In the genomic region with DNA sequence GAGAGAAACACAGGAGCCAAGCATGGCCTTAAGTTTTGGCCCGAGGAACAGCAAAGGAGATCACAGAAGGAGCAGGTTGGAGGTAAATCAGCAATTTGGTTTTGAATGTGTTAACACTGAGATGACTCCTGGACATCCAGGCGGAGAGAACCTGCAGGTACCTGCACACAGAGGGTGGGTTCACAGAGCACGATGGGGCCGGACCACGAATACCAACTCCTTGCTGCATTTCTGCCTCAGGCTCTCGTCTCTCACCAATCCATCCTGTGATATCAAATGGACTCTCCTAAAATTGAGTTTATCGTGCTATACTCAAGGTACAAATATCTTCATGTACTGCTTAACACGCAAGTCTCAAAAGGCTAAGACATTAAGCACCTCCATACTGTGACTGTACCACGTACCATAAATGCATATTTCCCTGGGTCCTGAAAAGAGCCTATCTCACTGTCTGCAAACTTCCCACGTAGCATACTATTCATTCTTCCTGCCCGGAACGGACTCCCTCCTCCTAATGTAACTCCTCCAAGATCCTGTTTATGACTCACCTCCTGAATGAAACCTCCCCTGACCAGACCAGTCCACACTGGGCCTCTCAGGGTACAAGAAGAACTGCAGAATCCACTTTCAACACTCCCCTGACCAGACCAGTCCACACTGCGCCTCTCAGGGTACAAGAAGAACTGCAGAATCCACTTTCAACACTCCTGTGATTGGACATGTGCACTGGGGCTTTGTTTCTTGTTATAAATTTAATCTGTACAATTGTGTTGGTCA, we compare ENCODE assay signal across 12 cellular contexts.
A peak's percentile ranks its signal among the peaks of the same experiment; 100 is the strongest.
DNase-seq lines count a peak whose midpoint lies in the region; ATAC-seq, FAIRE-seq and TF ChIP-seq lines count a peak whose summit lies in the region.
"Had no signal": no experiment of that assay in that cellular context is flagged by ENCODE, and none has a peak within 500 bp of the region (broad histone marks: within the 10 kb centered on the region; RNA-seq: fewer than 3 reads in every experiment).

No MANE protein-coding gene starts in this region.

- no peak overlapping the region for H2BK15ac ChIP-seq in H9 (ENCODE audit: low read depth, low read length)

- TF ChIP-seq CTCF in AG09319 (IDR thresholded peaks at IDR 0.05; ENCODE audit: low read depth, low read length) (no peak), cardiac fibroblast (IDR thresholded peaks at IDR 0.05; ENCODE audit: low read depth, low read length) (peak; percentile 19), lung (IDR thresholded peaks at IDR 0.05; ENCODE audit: control extremely low read depth, extremely low read depth) (no peak), kidney (IDR thresholded peaks at IDR 0.05; ENCODE audit: borderline replicate concordance, extremely low read depth, insufficient read depth) (no peak), H9 (conservative IDR thresholded peaks at IDR 0.05) (no peak)

- H3K4me3 ChIP-seq in cardiac fibroblast (replicated peaks in 1 of 2; ENCODE audit: low read depth in 2 of 2, low read length in 2 of 2) (no peak overlapping the region), lung (no peak overlapping the region), kidney (ENCODE audit: low read length in 2 of 2) (no peak overlapping the region)

- H3K4me1 ChIP-seq in lung (ENCODE audit: control insufficient read depth in 2 of 2, insufficient read depth in 2 of 2, low read length in 2 of 2) (peaks cover 0 to 7% of the 10 kb centered on the region in 2 donors), kidney (ENCODE audit: control insufficient read depth in 1 of 2, insufficient read depth in 1 of 2, low read depth in 1 of 2, low read length in 2 of 2) (no peaks in the 10 kb centered on the region), H9 (ENCODE audit: insufficient read depth, low read length) (no peaks in the 10 kb centered on the region)

- peaks cover 8 to 14% of the 10 kb centered on the region in 2 experiments for H3K4me1 Mint-ChIP-seq in H9
- peaks cover 4% of the 10 kb centered on the region for H3K4me1 Mint-ChIP-seq in activated T-helper 17 cell treated with anti-CD3 and anti-CD28 coated beads, Interleukin-2, amount 50 U/mL, for 72 hours

- no peak overlapping the region for H2BK120ac ChIP-seq in H9 (ENCODE audit: low read depth, low read length, poor library complexity, severe bottlenecking)

- H3K36me3 Mint-ChIP-seq in H9 (ENCODE audit: insufficient read depth in 1 of 3, low read depth in 3 of 3): no peaks in the 10 kb centered on the region
- no peaks in the 10 kb centered on the region for H3K36me3 Mint-ChIP-seq in activated T-helper 17 cell treated with anti-CD3 and anti-CD28 coated beads, Interleukin-2, amount 50 U/mL, for 72 hours (ENCODE audit: low read depth)

- H2BK20ac ChIP-seq in H9 (ENCODE audit: low read depth, low read length, poor library complexity, severe bottlenecking): no peak overlapping the region

- H2BK12ac ChIP-seq in H9 (ENCODE audit: insufficient read length, low read depth, low read length): no peak overlapping the region

- intact Hi-C loops in kidney (cut with DNase I): no loop called here

- FAIRE-seq in kidney (lab: Jason Lieb, UNC): no peak

- no peak overlapping the region for H3K18ac ChIP-seq in H9 (ENCODE audit: insufficient read length, low read depth, low read length)

- H3K9ac ChIP-seq in kidney (ENCODE audit: low read length in 2 of 2) (no peak overlapping the region), H9 (ENCODE audit: extremely low read depth, insufficient read length, low read length) (no peak overlapping the region)

- H3K79me1 ChIP-seq in H9 (ENCODE audit: insufficient read depth, low read depth, low read length, poor library complexity, severe bottlenecking): no peaks in the 10 kb centered on the region

- H3K27ac ChIP-seq in lung (ENCODE audit: low read depth in 1 of 2, low read length in 1 of 2) (peak overlapping the region in 1 of 2 donors; percentile 64), kidney (ENCODE audit: low read depth in 2 of 2, low read length in 2 of 2) (no peak overlapping the region), H9 (ENCODE audit: insufficient read length, low read depth, low read length) (no peak overlapping the region)

- no peak overlapping the region for H3K14ac ChIP-seq in H9 (ENCODE audit: insufficient read depth, low read length)

- no peak overlapping the region for H2AFZ ChIP-seq in H9 (ENCODE audit: low read length)

- H2AK5ac ChIP-seq in H9 (ENCODE audit: insufficient read length, low read length): no peak overlapping the region

- no peak overlapping the region for H3K4me3 Mint-ChIP-seq in H9
- H3K4me3 Mint-ChIP-seq in activated T-helper 17 cell treated with anti-CD3 and anti-CD28 coated beads, Interleukin-2, amount 50 U/mL, for 72 hours: no peak overlapping the region

- H3K9me3 Mint-ChIP-seq in H9: no peaks in the 10 kb centered on the region
- H3K9me3 Mint-ChIP-seq in activated T-helper 17 cell treated with anti-CD3 and anti-CD28 coated beads, Interleukin-2, amount 50 U/mL, for 72 hours: no peaks in the 10 kb centered on the region

- WGBS in lung, 2 donors: 67 to 72% methylated on average over 13 of the region's 13 CpGs
- WGBS in H9 (ENCODE audit: extremely low coverage, insufficient read length, low lambda C conversion rate): no CpG with 5 or more reads among the region's 13 CpGs

- H3K27me3 Mint-ChIP-seq in H9 (ENCODE audit: low read depth): no peaks in the 10 kb centered on the region
- H3K27me3 Mint-ChIP-seq in activated T-helper 17 cell treated with anti-CD3 and anti-CD28 coated beads, Interleukin-2, amount 50 U/mL, for 72 hours: no peaks in the 10 kb centered on the region

- DNase-seq in AG09319 (ENCODE audit: extremely low read depth, low read depth) (peak; percentile 52), LHCN-M2 (ENCODE audit: low read depth) (peak; percentile 91), cardiac fibroblast (ENCODE audit: low read depth in 2 of 2) (peak; percentile 93 to 95), lung (ENCODE audit: low spot score) (peak; percentile 35), kidney (no peak), H9 (no peak)
- no peak for DNase-seq in stimulated activated CD4-positive, alpha-beta T cell treated with anti-CD3 and anti-CD28 coated beads, Interleukin-4, amount 100 ng/mL, for 4 hours
- DNase-seq: activated CD4-positive, alpha-beta T cell treated with anti-CD3 and anti-CD28 coated beads for 1 hour; DMS79 treated with DMSO at 0.1 percent for 48 hours; NCI-H510A treated with DMSO at 0.1 percent for 48 hours; stimulated activated CD4-positive, alpha-beta T cell treated with anti-CD3 and anti-CD28 coated beads, Interleukin-1b, Interleukin-23, amount 100 ng/mL, for 48 hours had no signal

- H4K5ac ChIP-seq in H9 (ENCODE audit: insufficient read length, low read depth, low read length): no peak overlapping the region

- H3K4me2 ChIP-seq in H9 (ENCODE audit: insufficient read depth, insufficient read length, low read length): no peak overlapping the region

- no peak overlapping the region for H3K56ac ChIP-seq in H9 (ENCODE audit: insufficient read length, low read depth, low read length)

- H3K27ac Mint-ChIP-seq in H9: no peak overlapping the region
- H3K27ac Mint-ChIP-seq in activated T-helper 17 cell treated with anti-CD3 and anti-CD28 coated beads, Interleukin-2, amount 50 U/mL, for 72 hours: no peak overlapping the region

- no peak overlapping the region for H2BK5ac ChIP-seq in H9 (ENCODE audit: insufficient read length, low read length)

- H4K20me1 ChIP-seq in H9 (ENCODE audit: control insufficient read depth, insufficient read depth, insufficient read length): no peaks in the 10 kb centered on the region

- H3K9me3 ChIP-seq in lung (ENCODE audit: control insufficient read depth in 2 of 2, insufficient read depth in 1 of 2, low read length in 1 of 2) (no peaks in the 10 kb centered on the region), kidney (ENCODE audit: control insufficient read depth in 1 of 2, low read length in 2 of 2) (no peaks in the 10 kb centered on the region), H9 (ENCODE audit: control insufficient read depth, low read depth, low read length) (no peaks in the 10 kb centered on the region)

- no peak overlapping the region for H4K8ac ChIP-seq in H9 (replicated peaks; ENCODE audit: insufficient read length, low read depth, low read length)

- no peaks in the 10 kb centered on the region for H3K79me2 ChIP-seq in H9 (ENCODE audit: insufficient read depth, low read length)

- no peak overlapping the region for H4K91ac ChIP-seq in H9 (ENCODE audit: insufficient read length, low read depth, low read length)

- H3K4ac ChIP-seq in H9 (ENCODE audit: low read depth, low read length): no peak overlapping the region

- H3K36me3 ChIP-seq in lung (ENCODE audit: control insufficient read depth in 2 of 2, insufficient read depth in 2 of 2, low read length in 2 of 2): no peaks in the 10 kb centered on the region
- H3K36me3 ChIP-seq in kidney (ENCODE audit: control insufficient read depth in 1 of 2, insufficient read depth in 2 of 2, low read length in 2 of 2): no peaks in the 10 kb centered on the region

- no peaks in the 10 kb centered on the region for H3K23me2 ChIP-seq in H9 (ENCODE audit: insufficient read length, low read depth, low read length, poor library complexity, severe bottlenecking)

- peak; percentile 87 for ATAC-seq in lung (ENCODE audit: insufficient read depth, low FRiP score)
- ATAC-seq in activated T-helper 17 cell treated with anti-CD3 and anti-CD28 coated beads, Interleukin-2, amount 50 U/mL, for 72 hours (replicated peaks): no peak

- no peaks in the 10 kb centered on the region for H3K27me3 ChIP-seq in lung (ENCODE audit: control insufficient read depth, insufficient read depth)
- H3K27me3 ChIP-seq in H9 (ENCODE audit: insufficient read depth, low read length): no peaks in the 10 kb centered on the region

- no peak overlapping the region for H3K23ac ChIP-seq in H9 (ENCODE audit: insufficient read length, low read depth, low read length)

- no peak overlapping the region for H3T11ph ChIP-seq in H9 (ENCODE audit: low read length)

Comparison
In these comparisons a context has a peak if more than half of its experiments do, and no peak if none do; other contexts are left out.
1. DNase-seq: peak in AG09319 (single experiment), LHCN-M2 (single experiment), cardiac fibroblast (2 of 2) and lung (single experiment); none in kidney (single experiment), H9 (single experiment) and stimulated activated CD4-positive, alpha-beta T cell treated with anti-CD3 and anti-CD28 coated beads, Interleukin-4, amount 100 ng/mL, for 4 hours (0 of 2).